In the genomic region with DNA sequence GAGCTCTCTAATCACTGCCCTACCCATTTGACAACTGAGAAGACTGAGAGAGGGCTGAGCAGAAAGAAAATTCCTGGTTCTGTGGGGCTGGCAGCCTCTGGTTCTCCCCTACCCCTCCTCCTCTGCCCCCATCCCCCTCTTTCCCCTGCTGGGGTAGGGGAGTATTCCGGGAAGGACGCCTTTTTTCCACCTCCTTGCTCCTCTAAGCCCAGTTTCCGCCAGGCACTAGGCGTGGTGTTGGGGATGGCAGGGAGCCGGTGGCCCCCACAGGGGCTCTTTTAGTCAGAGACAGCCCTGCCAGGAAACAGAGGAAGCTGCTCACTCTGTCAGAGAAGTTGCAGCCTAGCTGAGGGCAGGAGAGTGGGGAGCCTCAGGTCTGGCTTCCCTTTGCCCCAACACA, we compare ENCODE assay signal across 29 cellular contexts. TPM values are rescaled to one million over a fixed set of nuclear protein-coding genes. Genes with fewer than 3 reads are reported as not detected.
A peak's percentile ranks its signal among the peaks of the same experiment; 100 is the strongest.
DNase-seq lines count a peak whose midpoint lies in the region; ATAC-seq and TF ChIP-seq lines count a peak whose summit lies in the region.
"Had no signal": no experiment of that assay in that cellular context is flagged by ENCODE, and none has a peak within 500 bp of the region (broad histone marks: within the 10 kb centered on the region; RNA-seq: fewer than 3 reads in every experiment).

No MANE protein-coding gene starts in this region.

- in situ Hi-C loops in astrocyte of the spinal cord (cut with HindIII; ENCODE audit: low sequenced_read_pairs): no loop called here

- no peak for TF ChIP-seq CTCF in HFFc6 (IDR thresholded peaks at IDR 0.05)
- TF ChIP-seq CTCF in astrocyte of the spinal cord (IDR thresholded peaks at IDR 0.05; ENCODE audit: low read depth, low read length): no peak
- TF ChIP-seq CTCF in neural progenitor cell (IDR thresholded peaks at IDR 0.05): no peak

- H3K9me3 Mint-ChIP-seq in HFFc6: no peaks in the 10 kb centered on the region
- no peaks in the 10 kb centered on the region for H3K9me3 Mint-ChIP-seq in neural progenitor cell
- no peaks in the 10 kb centered on the region for H3K9me3 Mint-ChIP-seq in activated CD4-positive, alpha-beta memory T cell treated with anti-CD3 and anti-CD28 coated beads, Interleukin-2, amount 10 ng/mL, durations not matched to agents 7 days and 5 days
- H3K9me3 Mint-ChIP-seq: activated B cell treated with CpG ODN at 0.5 μM for 24 hours; activated naive CD4-positive, alpha-beta T cell treated with anti-CD3 and anti-CD28 coated beads for 36 hours; activated T-helper 1 cell treated with anti-CD3 and anti-CD28 coated beads, Interleukin-12 subunit alpha, Interleukin-12 subunit beta, Interleukin-2, Interleukin-4 antibody, amounts not matched to agents 30 ng/mL and 10 ng/mL and 1 ng/mL, durations not matched to agents 14 hours and 24 hours and 36 hours; neural crest cell had no signal

- H4K20me1 ChIP-seq in BLaER1 treated with 17β-estradiol and CSF1 and Interleukin-3, amounts not matched to agents 10 nM and 100 nM: no peaks in the 10 kb centered on the region
- no peaks in the 10 kb centered on the region for H4K20me1 ChIP-seq in neural progenitor cell (ENCODE audit: low read depth)

- no peaks in the 10 kb centered on the region for H3K36me3 Mint-ChIP-seq in HFFc6 (ENCODE audit: low read depth)
- no peaks in the 10 kb centered on the region for H3K36me3 Mint-ChIP-seq in neural progenitor cell
- no peaks in the 10 kb centered on the region for H3K36me3 Mint-ChIP-seq in activated CD4-positive, alpha-beta memory T cell treated with anti-CD3 and anti-CD28 coated beads, Interleukin-2, amount 10 ng/mL, durations not matched to agents 7 days and 5 days (ENCODE audit: low read depth)

- H3K4me1 ChIP-seq in BLaER1 treated with 17β-estradiol and CSF1 and Interleukin-3, amounts not matched to agents 10 nM and 100 nM: peaks cover 46 to 71% (median 55%) of the 10 kb centered on the region in 10 experiments
- peaks cover 13% of the 10 kb centered on the region for H3K4me1 ChIP-seq in neural progenitor cell

- H3F3A ChIP-seq in neural progenitor cell (ENCODE audit: low read depth): no peaks in the 10 kb centered on the region

- no peak for ATAC-seq in GM18520 (IDR thresholded peaks at IDR 0.05; ENCODE audit: unreplicated experiment)
- ATAC-seq in GM21723 (IDR thresholded peaks at IDR 0.05; ENCODE audit: unreplicated experiment): no peak
- no peak for ATAC-seq in HG03175 (IDR thresholded peaks at IDR 0.05; ENCODE audit: unreplicated experiment)
- ATAC-seq: GM12878, Panc1, right lobe of liver had no signal

- no peaks in the 10 kb centered on the region for H3K9me3 ChIP-seq in BLaER1 treated with 17β-estradiol and CSF1 and Interleukin-3, amounts not matched to agents 10 nM and 100 nM (replicated peaks in 1 of 11)
- H3K9me3 ChIP-seq in neural progenitor cell (ENCODE audit: low read depth): no peaks in the 10 kb centered on the region
- H3K9me3 ChIP-seq: right lobe of liver, upper lobe of left lung had no signal

- POLR2A ChIA-PET in activated CD4-positive, alpha-beta memory T cell treated with anti-CD3 and anti-CD28 coated beads, Interleukin-2, amount 10 ng/mL, durations not matched to agents 7 days and 5 days (lab: Charles Lee): no interaction called here

- no peaks in the 10 kb centered on the region for H3K36me3 ChIP-seq in BLaER1 treated with 17β-estradiol and CSF1 and Interleukin-3, amounts not matched to agents 10 nM and 100 nM
- H3K36me3 ChIP-seq in neural progenitor cell: no peaks in the 10 kb centered on the region
- H3K36me3 ChIP-seq: right lobe of liver, upper lobe of left lung had no signal

- H3K27ac Mint-ChIP-seq in HFFc6: peak overlapping the region; percentile 59; the same call in 1 of the 2 replicates
- H3K27ac Mint-ChIP-seq in neural progenitor cell: peak overlapping the region; percentile 48
- no peak overlapping the region for H3K27ac Mint-ChIP-seq in activated CD4-positive, alpha-beta memory T cell treated with anti-CD3 and anti-CD28 coated beads, Interleukin-2, amount 10 ng/mL, durations not matched to agents 7 days and 5 days
- H3K27ac Mint-ChIP-seq: activated B cell treated with CpG ODN at 0.5 μM for 24 hours; activated naive CD4-positive, alpha-beta T cell treated with anti-CD3 and anti-CD28 coated beads for 36 hours; activated T-helper 1 cell treated with anti-CD3 and anti-CD28 coated beads, Interleukin-12 subunit alpha, Interleukin-12 subunit beta, Interleukin-2, Interleukin-4 antibody, amounts not matched to agents 30 ng/mL and 10 ng/mL and 1 ng/mL, durations not matched to agents 14 hours and 24 hours and 36 hours had no signal

- DNase-seq in HFFc6 (no peak), astrocyte of the spinal cord (ENCODE audit: low read depth, low spot score) (peak; percentile 51), neural progenitor cell (ENCODE audit: low spot score) (no peak)
- no peak for DNase-seq in activated CD4-positive, alpha-beta memory T cell treated with anti-CD3 and anti-CD28 coated beads, Interleukin-2, amount 10 ng/mL, durations not matched to agents 7 days and 5 days
- DNase-seq: activated B cell treated with CpG ODN at 0.5 μM for 24 hours; activated CD4-positive, alpha-beta T cell treated with anti-CD3 and anti-CD28 coated beads, Interleukin-2, amount 50 U/mL, for 4 hours; activated CD8-positive, alpha-beta memory T cell treated with anti-CD3 and anti-CD28 coated beads, Interleukin-2, amount 50 U/mL, for 4 hours; activated naive CD4-positive, alpha-beta T cell treated with anti-CD3 and anti-CD28 coated beads for 36 hours; amniotic stem cell; Calu3; central memory CD4-positive, alpha-beta T cell; kidney glomerular epithelial cell; mammary epithelial cell; NCI-H1694; NCI-H510A; stimulated activated CD4-positive, alpha-beta T cell treated with anti-CD3 and anti-CD28 coated beads, Interleukin-12 subunit alpha, Interleukin-12 subunit beta, amount 100 ng/mL, for 4 hours; stimulated activated CD4-positive, alpha-beta T cell treated with anti-CD3 and anti-CD28 coated beads, Interleukin-4, amount 100 ng/mL, for 1 hour; upper lobe of left lung had no signal

- H3K4me2 ChIP-seq in BLaER1 treated with 17β-estradiol and CSF1 and Interleukin-3, amounts not matched to agents 10 nM and 100 nM: peak overlapping the region; percentile 25 to 71 (median 63); a peak in 18 of 22 replicates
- peak overlapping the region; percentile 18 for H3K4me2 ChIP-seq in neural progenitor cell

- H3K27me3 Mint-ChIP-seq in HFFc6 (ENCODE audit: insufficient read depth) (no peaks in the 10 kb centered on the region), neural progenitor cell (ENCODE audit: insufficient read depth, low read depth) (peaks cover 20% of the 10 kb centered on the region)
- H3K27me3 Mint-ChIP-seq in activated CD4-positive, alpha-beta memory T cell treated with anti-CD3 and anti-CD28 coated beads, Interleukin-2, amount 10 ng/mL, durations not matched to agents 7 days and 5 days: peaks cover 1% of the 10 kb centered on the region

- no peaks in the 10 kb centered on the region for H3K27me3 ChIP-seq in BLaER1 treated with 17β-estradiol and CSF1 and Interleukin-3, amounts not matched to agents 10 nM and 100 nM
- H3K27me3 ChIP-seq in neural progenitor cell: peaks cover 14% of the 10 kb centered on the region
- H3K27me3 ChIP-seq: right lobe of liver, upper lobe of left lung had no signal

- CTCF ChIA-PET in activated CD4-positive, alpha-beta memory T cell treated with anti-CD3 and anti-CD28 coated beads, Interleukin-2, amount 10 ng/mL, durations not matched to agents 7 days and 5 days (lab: Charles Lee): interaction anchor here (1.0 to 1.8 kb wide), 2 partner anchors 14 to 44 kb away, joined by 3 to 6 read pairs; no protein-coding TSS in a partner anchor

- no peak overlapping the region for H2AFZ ChIP-seq in neural progenitor cell (replicated peaks)

- H3K4me1 Mint-ChIP-seq in HFFc6 (ENCODE audit: low read depth) (peaks cover 61% of the 10 kb centered on the region), neural progenitor cell (peaks cover 27% of the 10 kb centered on the region)
- H3K4me1 Mint-ChIP-seq in activated CD4-positive, alpha-beta memory T cell treated with anti-CD3 and anti-CD28 coated beads, Interleukin-2, amount 10 ng/mL, durations not matched to agents 7 days and 5 days: peaks cover 17% of the 10 kb centered on the region

- H3K27ac ChIP-seq in BLaER1 treated with 17β-estradiol and CSF1 and Interleukin-3, amounts not matched to agents 10 nM and 100 nM: 0 out of 22 replicates have a peak overlapping the region, but pooled peaks of 1 of the 11 experiments have one; percentile 15
- H3K27ac ChIP-seq in neural progenitor cell: no peak overlapping the region
- H3K27ac ChIP-seq: C4-2B, right lobe of liver, upper lobe of left lung had no signal

- H3K4me3 ChIP-seq in BLaER1 treated with 17β-estradiol and CSF1 and Interleukin-3, amounts not matched to agents 10 nM and 100 nM: no peak overlapping the region
- H3K4me3 ChIP-seq in astrocyte of the spinal cord (ENCODE audit: low read depth, low read length) (no peak overlapping the region), neural progenitor cell (no peak overlapping the region)
- H3K4me3 ChIP-seq: GM12878, right lobe of liver, upper lobe of left lung had no signal

- H3K4me3 Mint-ChIP-seq in HFFc6 (no peak overlapping the region; the same call in 1 of the 2 replicates), neural progenitor cell (peak overlapping the region; percentile 2)
- no peak overlapping the region for H3K4me3 Mint-ChIP-seq in activated CD4-positive, alpha-beta memory T cell treated with anti-CD3 and anti-CD28 coated beads, Interleukin-2, amount 10 ng/mL, durations not matched to agents 7 days and 5 days
- H3K4me3 Mint-ChIP-seq: activated B cell treated with CpG ODN at 0.5 μM for 24 hours; activated naive CD4-positive, alpha-beta T cell treated with anti-CD3 and anti-CD28 coated beads for 36 hours; activated T-helper 1 cell treated with anti-CD3 and anti-CD28 coated beads, Interleukin-12 subunit alpha, Interleukin-12 subunit beta, Interleukin-2, Interleukin-4 antibody, amounts not matched to agents 30 ng/mL and 10 ng/mL and 1 ng/mL, durations not matched to agents 14 hours and 24 hours and 36 hours; neural crest cell had no signal

- no peaks in the 10 kb centered on the region for H3K79me2 ChIP-seq in neural progenitor cell (ENCODE audit: low read depth)

- peak overlapping the region in 4 of 11 experiments; percentile 2 to 37 (median 18); a peak in 2 of 22 replicates for H3K9ac ChIP-seq in BLaER1 treated with 17β-estradiol and CSF1 and Interleukin-3, amounts not matched to agents 10 nM and 100 nM
- H3K9ac ChIP-seq in neural progenitor cell: no peak overlapping the region

RNA-seq across cellular contexts. Expression of a gene that starts 15.6 kb away (rescaled TPM):
- total RNA-seq in HFFc6 (2021; fragmentation: NEBNext Ultra II Directional; extraction: Animal tissue kit (Norgen Biotek cat#: 25700)): 100 to 1,000 TPM in 2 of 6 experiments, 10 to 100 TPM in 4; 84.6 to 112 (median 92.1) TPM
- 19.9 and 41.8 TPM in 2 replicates for total RNA-seq in neural progenitor cell (ENCODE audit: low replicate concordance)
- total RNA-seq in activated CD4-positive, alpha-beta memory T cell treated with anti-CD3 and anti-CD28 coated beads, Interleukin-2, amount 10 ng/mL, durations not matched to agents 7 days and 5 days: under 1 TPM; 0.05 TPM

RNA-seq across cellular contexts. Expression of a gene that starts 20.3 kb away (rescaled TPM):
- total RNA-seq in HFFc6 (2021; fragmentation: NEBNext Ultra II Directional; extraction: Animal tissue kit (Norgen Biotek cat#: 25700)): 1 to 10 TPM in 4 of 6 experiments, under 1 TPM in 2; 0.54 to 2.4 (median 1.9) TPM
- total RNA-seq in neural progenitor cell (ENCODE audit: low replicate concordance): 0.25 TPM in 1 of 2 replicates, not detected in the other
- total RNA-seq in activated CD4-positive, alpha-beta memory T cell treated with anti-CD3 and anti-CD28 coated beads, Interleukin-2, amount 10 ng/mL, durations not matched to agents 7 days and 5 days: not detected
- total RNA-seq: activated naive CD4-positive, alpha-beta T cell treated with anti-CD3 and anti-CD28 coated beads for 36 hours; activated T-helper 1 cell treated with anti-CD3 and anti-CD28 coated beads, Interleukin-12 subunit alpha, Interleukin-12 subunit beta, Interleukin-2, Interleukin-4 antibody, amounts not matched to agents 30 ng/mL and 10 ng/mL and 1 ng/mL, durations not matched to agents 14 hours and 24 hours and 36 hours; Calu3; H1; neural crest cell had no signal

Comparison
In these comparisons a context has a peak if more than half of its experiments do, and no peak if none do; other contexts are left out.
1. RNA of a gene that starts 15.6 kb away (total RNA-seq): 84.6 to 112 TPM in HFFc6 and 19.9 to 41.8 TPM in neural progenitor cell; 0.05 TPM in activated CD4-positive, alpha-beta memory T cell treated with anti-CD3 and anti-CD28 coated beads, Interleukin-2, amount 10 ng/mL, durations not matched to agents 7 days and 5 days; every median in the first group is over 10 times any median in the second.